In the genomic region with DNA sequence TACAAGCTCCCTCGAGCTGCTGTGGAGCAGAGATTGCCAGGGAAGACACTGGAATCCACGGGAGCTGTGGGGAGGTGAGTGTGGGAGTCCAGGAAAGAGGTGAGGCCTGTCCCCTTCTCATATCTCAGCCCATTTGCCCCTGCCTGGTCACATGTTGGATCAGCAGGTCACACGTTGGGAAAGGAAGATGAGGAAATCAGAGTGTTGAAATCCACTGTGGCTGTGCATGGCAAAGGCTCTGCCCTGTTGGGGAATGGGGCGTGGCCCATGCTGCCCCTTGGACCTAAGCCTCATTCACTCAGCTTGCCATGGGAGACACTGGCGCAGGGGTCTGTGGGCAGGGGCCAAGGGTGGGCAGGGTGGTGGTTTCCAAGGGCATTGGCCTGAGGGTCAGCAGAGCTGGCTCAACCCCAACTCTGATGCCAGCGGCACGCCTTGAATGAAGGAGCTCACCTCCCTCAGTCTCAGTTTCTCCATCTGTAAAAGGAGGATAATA, we compare ENCODE assay signal across 11 cellular contexts.
DNase-seq lines count a peak whose midpoint lies in the region; ATAC-seq and TF ChIP-seq lines count a peak whose summit lies in the region.
"Had no signal": no experiment of that assay in that cellular context is flagged by ENCODE, and none has a peak within 500 bp of the region (broad histone marks: within the 10 kb centered on the region; RNA-seq: fewer than 3 reads in every experiment).

No MANE protein-coding gene starts in this region.

- H3K27me3 ChIP-seq in PC-3 (ENCODE audit: low read length) (no peaks in the 10 kb centered on the region), neutrophil (no peaks in the 10 kb centered on the region), vagina (no peaks in the 10 kb centered on the region)
- H3K27me3 ChIP-seq: ovary had no signal

- CTCF ChIA-PET in PC-3 (lab: Charles Lee), result no interaction called here

- H3K79me2 ChIP-seq in PC-3 (ENCODE audit: low read length), result no peaks in the 10 kb centered on the region

- no peak overlapping the region for H2AFZ ChIP-seq in PC-3 (ENCODE audit: low read length)

- POLR2A ChIA-PET in PC-3 (lab: Charles Lee; ENCODE audit: unreplicated experiment), result no interaction called here

- no peak for TF ChIP-seq POLR2A in vagina (IDR thresholded peaks at IDR 0.05)

- intact Hi-C loops in PC-3 (cut with micrococcal nuclease) (no loop called here), vagina (cut with DNase I) (no loop called here)

- H3K9ac ChIP-seq in PC-3 (ENCODE audit: low read length), result no peak overlapping the region

- ATAC-seq in PC-3, result no peak
- no peak for ATAC-seq in GM19324 (IDR thresholded peaks at IDR 0.05; ENCODE audit: low FRiP score, unreplicated experiment)

- TF ChIP-seq CTCF in PC-3 (conservative IDR thresholded peaks at IDR 0.05; ENCODE audit: low read depth, low read length) (no peak), fibroblast of the aortic adventitia (IDR thresholded peaks at IDR 0.05; ENCODE audit: insufficient read depth, low read length) (no peak), neutrophil (IDR thresholded peaks at IDR 0.05) (no peak), vagina (IDR thresholded peaks at IDR 0.05) (no peak)

- H3F3A ChIP-seq in PC-3 (ENCODE audit: low read length, unreplicated experiment), result no peaks in the 10 kb centered on the region

- DNase-seq in ELR (ENCODE audit: low read depth), result peak; percentile 28
- peak; percentile 39 for DNase-seq in PC-3
- peak; percentile 31 for DNase-seq in fibroblast of the aortic adventitia (ENCODE audit: low read depth)
- DNase-seq in vagina (ENCODE audit: extremely low spot score in 2 of 2), result no peak
- DNase-seq in NCI-H524 treated with DMSO at 0.1 percent for 48 hours (lab: John Stamatoyannopoulos, UW), result no peak
- DNase-seq in NCI-H82 treated with DMSO at 0.1 percent for 48 hours (lab: John Stamatoyannopoulos, UW; ENCODE audit: unreplicated experiment), result no peak
- DNase-seq: activated naive CD4-positive, alpha-beta T cell treated with Interleukin-2 at 50 U/mL for 16 hours; NCI-H1105 treated with DMSO at 0.1 percent for 48 hours; ovary had no signal

- H3K9me3 ChIP-seq in PC-3 (ENCODE audit: low read length) (no peaks in the 10 kb centered on the region), neutrophil (no peaks in the 10 kb centered on the region), vagina (no peaks in the 10 kb centered on the region)
- H3K9me3 ChIP-seq: ovary had no signal

- no peaks in the 10 kb centered on the region for H3K9me2 ChIP-seq in PC-3 (replicated peaks; ENCODE audit: low read length)

- no TSS peak for BruUV-seq in PC-3 (replicated peaks; lab: Mats Ljungman, UMichigan)

- H3K4me1 ChIP-seq in PC-3 (ENCODE audit: insufficient read depth, low read length) (no peaks in the 10 kb centered on the region), neutrophil (ENCODE audit: control insufficient read depth in 1 of 2, insufficient read depth in 1 of 2, low read depth in 1 of 2, low read length in 1 of 2) (peaks cover 44 to 46% of the 10 kb centered on the region in 2 experiments), vagina (no peaks in the 10 kb centered on the region)

- no peaks in the 10 kb centered on the region for H4K20me1 ChIP-seq in PC-3 (ENCODE audit: low read length)

- H3K36me3 ChIP-seq in PC-3 (ENCODE audit: low read depth, low read length) (no peaks in the 10 kb centered on the region), neutrophil (no peaks in the 10 kb centered on the region), vagina (no peaks in the 10 kb centered on the region)
- H3K36me3 ChIP-seq: ovary had no signal

- no peak overlapping the region for H3K4me2 ChIP-seq in PC-3 (ENCODE audit: low read length)

- H3K27ac ChIP-seq in PC-3 (ENCODE audit: low read length), result no peak overlapping the region
- H3K27ac ChIP-seq in neutrophil, result peak overlapping the region; percentile 71
- no peak overlapping the region for H3K27ac ChIP-seq in vagina
- H3K27ac ChIP-seq: ovary had no signal

- no peak overlapping the region for H3K4me3 ChIP-seq in PC-3 (ENCODE audit: low read length)
- H3K4me3 ChIP-seq in fibroblast of the aortic adventitia (ENCODE audit: low read depth, low read length), result no peak overlapping the region
- peak overlapping the region; percentile 1 to 4 for H3K4me3 ChIP-seq in neutrophil (ENCODE audit: low read depth in 1 of 2, low read length in 1 of 2)
- no peak overlapping the region for H3K4me3 ChIP-seq in vagina
- H3K4me3 ChIP-seq: ovary had no signal

Comparison
In these comparisons a context has a peak if more than half of its experiments do, and no peak if none do; other contexts are left out.
1. DNase-seq: peak in ELR (single experiment), PC-3 (single experiment) and fibroblast of the aortic adventitia (single experiment); none in vagina (0 of 2), NCI-H524 treated with DMSO at 0.1 percent for 48 hours (single experiment) and NCI-H82 treated with DMSO at 0.1 percent for 48 hours (single experiment).
2. H3K4me3 ChIP-seq: peak in neutrophil (2 of 2); none in PC-3 (single experiment), fibroblast of the aortic adventitia (single experiment) and vagina (0 of 2).